In the genomic region with DNA sequence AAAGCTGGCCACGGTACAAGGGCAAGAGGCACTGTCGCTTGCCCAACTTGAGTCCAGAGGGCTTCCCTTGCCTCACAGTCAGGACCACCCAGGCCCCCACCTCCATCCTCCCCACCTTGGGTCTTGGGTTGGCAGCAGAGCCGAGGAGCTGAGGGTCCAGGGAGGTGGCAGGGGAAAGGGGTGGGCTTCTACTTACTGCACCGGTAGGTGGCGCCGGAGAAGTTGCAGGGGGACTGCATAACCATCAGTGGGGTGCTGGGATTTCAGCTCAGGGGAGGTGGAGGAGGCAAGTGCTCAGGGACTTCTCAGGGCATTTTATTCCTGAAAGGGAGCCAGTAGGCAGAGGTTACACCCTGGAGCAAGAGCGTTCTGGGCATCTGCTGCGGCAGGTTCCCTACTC, we compare ENCODE assay signal across 8 cellular contexts. TPM values are rescaled to one million over a fixed set of nuclear protein-coding genes. Genes with fewer than 3 reads are reported as not detected.
A peak's percentile ranks its signal among the peaks of the same experiment; 100 is the strongest.
DNase-seq lines count a peak whose midpoint lies in the region; ATAC-seq and TF ChIP-seq lines count a peak whose summit lies in the region.

No MANE protein-coding gene starts in this region.

- TF ChIP-seq CTCF in NB4 (IDR thresholded peaks at IDR 0.05; ENCODE audit: low read depth, low read length): peak; percentile 28

- DNase-seq in DMS 273 (lab: John Stamatoyannopoulos, UW; ENCODE audit: unreplicated experiment) (peak; percentile 80), NB4 (ENCODE audit: low read depth) (no peak), hypothalamus (lab: John Stamatoyannopoulos, UW) (peak in 26 of 51 donors; percentile 5 to 63 (median 22))
- peak; percentile 43 for DNase-seq in activated naive CD8-positive, alpha-beta T cell treated with anti-CD3 and anti-CD28 coated beads for 36 hours
- DNase-seq in stimulated activated CD8-positive, alpha-beta memory T cell treated with anti-CD3 and anti-CD28 coated beads, Interleukin-4, amount 100 ng/mL, for 48 hours: peak; percentile 70

- peaks cover 11% of the 10 kb centered on the region for H3K4me1 Mint-ChIP-seq in activated naive CD8-positive, alpha-beta T cell treated with anti-CD3 and anti-CD28 coated beads for 36 hours

- no peak for TF ChIP-seq POLR2A in NB4 (IDR thresholded peaks at IDR 0.05; ENCODE audit: extremely low read depth, insufficient read length)

- ATAC-seq in HG02588 (IDR thresholded peaks at IDR 0.05; ENCODE audit: unreplicated experiment): no peak
- ATAC-seq in HG02938 (IDR thresholded peaks at IDR 0.05; ENCODE audit: unreplicated experiment): no peak
- no peak for ATAC-seq in GM19324 (IDR thresholded peaks at IDR 0.05; ENCODE audit: low FRiP score, unreplicated experiment)

- no peak overlapping the region for H3K27ac Mint-ChIP-seq in activated naive CD8-positive, alpha-beta T cell treated with anti-CD3 and anti-CD28 coated beads for 36 hours

- no peaks in the 10 kb centered on the region for H3K36me3 Mint-ChIP-seq in activated naive CD8-positive, alpha-beta T cell treated with anti-CD3 and anti-CD28 coated beads for 36 hours

- H3K4me3 Mint-ChIP-seq in activated naive CD8-positive, alpha-beta T cell treated with anti-CD3 and anti-CD28 coated beads for 36 hours: no peak overlapping the region

- H3K4me3 ChIP-seq in NB4 (ENCODE audit: low read depth, low read length): no peak overlapping the region

- H3K27me3 Mint-ChIP-seq in activated naive CD8-positive, alpha-beta T cell treated with anti-CD3 and anti-CD28 coated beads for 36 hours: no peaks in the 10 kb centered on the region

- H3K9me3 Mint-ChIP-seq in activated naive CD8-positive, alpha-beta T cell treated with anti-CD3 and anti-CD28 coated beads for 36 hours: no peaks in the 10 kb centered on the region

RNA-seq across cellular contexts. Expression of a gene that starts 44.0 kb away (rescaled TPM):
- total RNA-seq in activated naive CD8-positive, alpha-beta T cell treated with anti-CD3 and anti-CD28 coated beads for 36 hours: 1 to 10 TPM; 3.4 to 4.5 TPM

RNA-seq across cellular contexts. Expression of a gene that starts 56.8 kb away (rescaled TPM):
- total RNA-seq in activated naive CD8-positive, alpha-beta T cell treated with anti-CD3 and anti-CD28 coated beads for 36 hours: 1 to 10 TPM; 1.8 to 3.6 TPM
